Comparison of ENCODE assay signal across 7 cellular contexts in the genomic region with DNA sequence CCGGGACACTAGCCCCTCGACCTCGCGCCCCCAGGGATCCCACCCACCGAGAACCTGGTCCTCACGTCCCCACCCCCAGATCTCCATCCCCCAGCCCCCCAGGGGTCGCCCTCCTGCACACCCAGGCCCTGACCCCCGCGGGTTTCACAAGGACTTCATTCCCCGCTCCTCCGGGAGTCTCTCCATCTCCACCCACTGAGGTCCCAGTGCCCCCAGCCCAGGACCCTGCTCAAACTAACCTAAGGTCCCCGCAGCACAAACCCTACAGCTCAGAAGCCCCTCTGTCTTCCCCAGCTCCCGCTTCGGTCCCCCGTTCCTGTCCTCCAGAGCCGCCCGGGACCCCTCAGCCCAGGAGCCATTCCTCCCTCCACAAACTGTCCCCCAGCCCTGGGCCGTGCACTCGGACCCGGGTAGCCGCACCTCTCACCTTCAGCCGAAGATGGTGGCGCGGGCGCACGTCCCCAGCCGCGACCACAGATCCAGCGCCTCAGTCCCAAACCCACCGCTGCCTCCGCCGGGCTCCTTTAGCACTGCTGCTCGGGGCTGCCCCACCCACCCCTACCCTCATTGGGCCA. TPM values are rescaled to one million over a fixed set of nuclear protein-coding genes. Genes with fewer than 3 reads are reported as not detected.
DNase-seq lines count a peak whose midpoint lies in the region; ATAC-seq and TF ChIP-seq lines count a peak whose summit lies in the region.

A gene (minus strand): TSS at position 499 of the 575 bp plus-strand sequence. CDS start 7,479 bp downstream, outside the sequence.

- no peak for ATAC-seq in gastrocnemius medialis

- H3K27ac ChIP-seq in right atrium auricular region (peak within 1 kb of the TSS; percentile 82 to 95), gastrocnemius medialis (peak within 1 kb of the TSS; percentile 71 to 80 (median 74))

- H3K27me3 ChIP-seq in right atrium auricular region (no peaks in the 10 kb centered on the region), gastrocnemius medialis (peaks cover 0 to 6% (median 0%) of the 10 kb centered on the region in 3 donors)

- peaks cover 26% of the 10 kb centered on the region for H3K27me3 Mint-ChIP-seq in activated naive CD8-positive, alpha-beta T cell

- H3K4me1 ChIP-seq in right atrium auricular region (peaks cover 0 to 30% of the 10 kb centered on the region in 2 donors), gastrocnemius medialis (peaks cover 0 to 10% of the 10 kb centered on the region in 2 donors)

- H3K4me3 ChIP-seq in right atrium auricular region (peak within 1 kb of the TSS; percentile 70 to 72), gastrocnemius medialis (peak within 1 kb of the TSS; percentile 80 to 96 (median 92))

- peak; percentile 43 to 50 for TF ChIP-seq POLR2A in gastrocnemius medialis (IDR thresholded peaks at IDR 0.05)

- H3K4me1 Mint-ChIP-seq in activated naive CD8-positive, alpha-beta T cell (ENCODE audit: low read depth) = peaks cover 10% of the 10 kb centered on the region

- peak within 1 kb of the TSS; percentile 64 for H3K27ac Mint-ChIP-seq in activated naive CD8-positive, alpha-beta T cell

- H3K36me3 Mint-ChIP-seq in activated naive CD8-positive, alpha-beta T cell = no peaks in the 10 kb centered on the region

- in situ Hi-C loops in gastrocnemius medialis (cut with MboI; ENCODE audit: low sequenced_read_pairs in 4 of 4) = loop anchor here in 1 of 4 donors (25.0 kb wide), 1 partner anchor 218 kb away; no protein-coding TSS in a partner anchor

- intact Hi-C loops in gastrocnemius medialis (cut with DNase I; ENCODE audit: low total_unique reads) = loop anchor here (10.0 kb wide), 1 partner anchor 196 kb away; a partner anchor contains a TSS

- no peaks in the 10 kb centered on the region for H3K9me3 ChIP-seq in right atrium auricular region
- H3K9me3 ChIP-seq in gastrocnemius medialis = no peaks in the 10 kb centered on the region

- peak within 1 kb of the TSS; percentile 95 for H3K4me3 Mint-ChIP-seq in activated naive CD8-positive, alpha-beta T cell

- no peaks in the 10 kb centered on the region for H3K9me3 Mint-ChIP-seq in activated naive CD8-positive, alpha-beta T cell (ENCODE audit: low read depth)

- TF ChIP-seq CTCF in right atrium auricular region (IDR thresholded peaks at IDR 0.05) (no peak), gastrocnemius medialis (IDR thresholded peaks at IDR 0.05 in 4 of 5, conservative IDR thresholded peaks at IDR 0.05 in 1 of 5) (peak in 1 of 5 experiments; percentile 25)

- DNase-seq in HT-29 (ENCODE audit: low spot score) (no peak), right atrium auricular region (ENCODE audit: low spot score) (no peak), gastrocnemius medialis (no peak), cerebellar cortex (ENCODE audit: low spot score) (no peak), NCI-H345 (lab: John Stamatoyannopoulos, UW) (no peak), SW 1271 (lab: John Stamatoyannopoulos, UW) (no peak)

- H3K36me3 ChIP-seq in right atrium auricular region (no peaks in the 10 kb centered on the region), gastrocnemius medialis (no peaks in the 10 kb centered on the region)

RNA-seq across cellular contexts. Expression of the gene that starts here (rescaled TPM):
- 14.3 and 28.6 TPM in 2 replicates for total RNA-seq in HT-29 (2014; rRNA removed; shearing (Covaris generic))
- total RNA-seq in right atrium auricular region (10 to 100 TPM; 48.9 to 49.1 TPM), gastrocnemius medialis (10 to 100 TPM in 1 of 4 donors, 1 to 10 TPM in 3; 2.5 to 10.6 (median 4.1) TPM)
